In genomic region chr16:69741951-69742904, GRCh38 we compare ENCODE assay signal across 11 cellular contexts. TPM values are rescaled to one million over a fixed set of nuclear protein-coding genes. Genes with fewer than 3 reads are reported as not detected.
DNase-seq lines count a peak whose midpoint lies in the region; ATAC-seq, FAIRE-seq and TF ChIP-seq lines count a peak whose summit lies in the region.
"Had no signal": no experiment of that assay in that cellular context is flagged by ENCODE, and none has a peak within 500 bp of the region (broad histone marks: within the 10 kb centered on the region; RNA-seq: fewer than 3 reads in every experiment).

No MANE protein-coding gene starts in this region.

- no peak overlapping the region for H3K9ac ChIP-seq in PC-3 (ENCODE audit: low read length)
- H3K9ac ChIP-seq in mesenchymal stem cell (ENCODE audit: low read length) = peak overlapping the region; percentile 33
- H3K9ac ChIP-seq: BLaER1 treated with 17β-estradiol and CSF1 and Interleukin-3, amounts not matched to agents 10 nM and 100 nM had no signal

- H4K8ac ChIP-seq in mesenchymal stem cell (ENCODE audit: low read length) = peak overlapping the region; percentile 41

- POLR2A ChIA-PET in A549 (lab: Yijun Ruan, JAX) = interaction anchor here (0.6 to 2.4 kb wide), 4 partner anchors 12 to 36 kb away, joined by 3 to 11 read pairs (median 6); partner anchors contain the start of genes NOB1 and NQO1
- POLR2A ChIA-PET in PC-3 (lab: Charles Lee; ENCODE audit: unreplicated experiment) = no interaction called here
- POLR2A ChIA-PET in naive thymus-derived CD8-positive, alpha-beta T cell (lab: Charles Lee) = no interaction called here
- POLR2A ChIA-PET in activated CD4-positive, alpha-beta T cell treated with anti-CD3 and anti-CD28 coated beads for 36 hours (lab: Charles Lee) = no interaction called here

- no peak overlapping the region for H2BK12ac ChIP-seq in mesenchymal stem cell (ENCODE audit: low read length in 2 of 2)

- FAIRE-seq in A549 (lab: Jason Lieb, UNC) = no peak

- H3K27ac ChIP-seq in A549 (peak overlapping the region; percentile 67 to 70), PC-3 (ENCODE audit: low read length) (peak overlapping the region; percentile 46), esophagus squamous epithelium (peak overlapping the region in 3 of 4 donors; percentile 23 to 50 (median 45)), mesenchymal stem cell (ENCODE audit: low read length, poor library complexity, severe bottlenecking) (peak overlapping the region; percentile 58)

- H2AK5ac ChIP-seq in mesenchymal stem cell (ENCODE audit: low read length, severe bottlenecking) = no peak overlapping the region

- no peak overlapping the region for H3K4ac ChIP-seq in mesenchymal stem cell (ENCODE audit: low read depth in 1 of 2, low read length in 2 of 2)

- H3K9me2 ChIP-seq in PC-3 (replicated peaks; ENCODE audit: low read length) = no peaks in the 10 kb centered on the region

- H4K91ac ChIP-seq in mesenchymal stem cell (ENCODE audit: low read length) = no peak overlapping the region

- H3K27me3 ChIP-seq in PC-3 (ENCODE audit: low read length) (no peaks in the 10 kb centered on the region), esophagus squamous epithelium (no peaks in the 10 kb centered on the region), mesenchymal stem cell (ENCODE audit: control insufficient read depth in 1 of 2, insufficient read depth in 1 of 2, low read length in 2 of 2) (no peaks in the 10 kb centered on the region)
- H3K27me3 ChIP-seq: BLaER1 treated with 17β-estradiol and CSF1 and Interleukin-3, amounts not matched to agents 10 nM and 100 nM had no signal

- DNase-seq in A549 (ENCODE audit: low read depth in 1 of 2, low spot score in 1 of 2) = peak in 1 of 2 experiments; percentile 59
- DNase-seq in PC-3 = peak; percentile 37
- no peak for DNase-seq in esophagus squamous epithelium (lab: John Stamatoyannopoulos, UW)
- DNase-seq in mesenchymal stem cell = peak; percentile 38
- DNase-seq in epidermal melanocyte (ENCODE audit: insufficient read length, low spot score) = no peak
- no peak for DNase-seq in naive thymus-derived CD8-positive, alpha-beta T cell
- DNase-seq in HUDEP-2 (lab: John Stamatoyannopoulos, UW; ENCODE audit: unreplicated experiment in 76 of 76) = no peak
- no peak for DNase-seq in activated CD4-positive, alpha-beta T cell treated with anti-CD3 and anti-CD28 coated beads for 36 hours
- DNase-seq: effector CD8-positive, alpha-beta T cell; naive thymus-derived CD4-positive, alpha-beta T cell had no signal

- H3K36me3 ChIP-seq in PC-3 (ENCODE audit: low read depth, low read length) (peaks cover 43% of the 10 kb centered on the region), esophagus squamous epithelium (peaks cover 28 to 77% (median 33%) of the 10 kb centered on the region in 3 donors), mesenchymal stem cell (ENCODE audit: control insufficient read depth in 1 of 2, insufficient read depth in 2 of 2, low read depth in 1 of 2, low read length in 2 of 2) (peaks cover 61 to 73% of the 10 kb centered on the region in 2 experiments)

- ATAC-seq in A549 (peak in 1 of 2 experiments; percentile 42; a peak in 3 of 6 replicates), PC-3 (peak; percentile 64)
- ATAC-seq in naive thymus-derived CD8-positive, alpha-beta T cell = no peak
- ATAC-seq in activated CD4-positive, alpha-beta T cell treated with anti-CD3 and anti-CD28 coated beads for 36 hours = no peak
- ATAC-seq: naive thymus-derived CD4-positive, alpha-beta T cell had no signal

- no peak overlapping the region for H2BK120ac ChIP-seq in mesenchymal stem cell (ENCODE audit: low read depth, low read length)

- no peak overlapping the region for H2BK5ac ChIP-seq in mesenchymal stem cell (ENCODE audit: low read depth, low read length, poor library complexity, severe bottlenecking)

- H3K4me2 ChIP-seq in A549 (peak overlapping the region; percentile 66), PC-3 (ENCODE audit: low read length) (peak overlapping the region; percentile 15; the same call in 1 of the 2 replicates), mesenchymal stem cell (ENCODE audit: low read length, poor library complexity, severe bottlenecking) (peak overlapping the region; percentile 33)
- H3K4me2 ChIP-seq: BLaER1 treated with 17β-estradiol and CSF1 and Interleukin-3, amounts not matched to agents 10 nM and 100 nM had no signal

- no peaks in the 10 kb centered on the region for H3K27me3 Mint-ChIP-seq in naive thymus-derived CD8-positive, alpha-beta T cell
- H3K27me3 Mint-ChIP-seq in activated CD4-positive, alpha-beta T cell treated with anti-CD3 and anti-CD28 coated beads for 36 hours = no peaks in the 10 kb centered on the region
- H3K27me3 Mint-ChIP-seq: naive thymus-derived CD4-positive, alpha-beta T cell had no signal

- peak overlapping the region; percentile 14; the same call in 1 of the 3 replicates for H3K4me3 ChIP-seq in A549
- no peak overlapping the region for H3K4me3 ChIP-seq in PC-3 (ENCODE audit: low read length)
- H3K4me3 ChIP-seq in esophagus squamous epithelium = peak overlapping the region in 1 of 4 donors; percentile 23
- no peak overlapping the region for H3K4me3 ChIP-seq in mesenchymal stem cell (ENCODE audit: insufficient read depth in 1 of 2, low read depth in 1 of 2, low read length in 2 of 2)
- H3K4me3 ChIP-seq: BLaER1 treated with 17β-estradiol and CSF1 and Interleukin-3, amounts not matched to agents 10 nM and 100 nM had no signal

- no peaks in the 10 kb centered on the region for H3F3A ChIP-seq in PC-3 (ENCODE audit: low read length, unreplicated experiment)

- no peak for TF ChIP-seq EP300 in A549 (IDR thresholded peaks at IDR 0.05)

- TF ChIP-seq RAD21 in A549 (conservative IDR thresholded peaks at IDR 0.05 in 1 of 2, IDR thresholded peaks at IDR 0.05 in 1 of 2) = no peak

- H3K18ac ChIP-seq in mesenchymal stem cell (ENCODE audit: low read depth in 1 of 2, low read length in 2 of 2) = no peak overlapping the region

- H3K4me1 Mint-ChIP-seq in naive thymus-derived CD8-positive, alpha-beta T cell = peaks cover 0 to 6% (median 3%) of the 10 kb centered on the region in 4 donors
- H3K4me1 Mint-ChIP-seq in activated CD4-positive, alpha-beta T cell treated with anti-CD3 and anti-CD28 coated beads for 36 hours = peaks cover under 1% of the 10 kb centered on the region

- peak overlapping the region in 1 of 10 donors; percentile 73 for H3K27ac Mint-ChIP-seq in naive thymus-derived CD8-positive, alpha-beta T cell
- H3K27ac Mint-ChIP-seq in activated CD4-positive, alpha-beta T cell treated with anti-CD3 and anti-CD28 coated beads for 36 hours = no peak overlapping the region
- H3K27ac Mint-ChIP-seq: naive thymus-derived CD4-positive, alpha-beta T cell had no signal

- H2BK15ac ChIP-seq in mesenchymal stem cell (ENCODE audit: low read depth, poor library complexity, severe bottlenecking) = no peak overlapping the region

- CTCF ChIA-PET in A549 (lab: Yijun Ruan, JAX) = interaction anchor here (0.6 to 8.5 kb wide), 5 partner anchors 11 to 1087 kb away, joined by 5 to 68 read pairs (median 7); partner anchors contain the start of gene NOB1
- CTCF ChIA-PET in PC-3 (lab: Charles Lee) = no interaction called here
- CTCF ChIA-PET in activated CD4-positive, alpha-beta T cell treated with anti-CD3 and anti-CD28 coated beads for 36 hours (lab: Charles Lee) = interaction anchor here (0.6 to 1.7 kb wide), 3 partner anchors 11 to 47 kb away, joined by 3 to 6 read pairs (median 3); partner anchors contain the start of gene NOB1

- no peaks in the 10 kb centered on the region for H3K9me3 Mint-ChIP-seq in naive thymus-derived CD8-positive, alpha-beta T cell
- H3K9me3 Mint-ChIP-seq in activated CD4-positive, alpha-beta T cell treated with anti-CD3 and anti-CD28 coated beads for 36 hours (ENCODE audit: low read depth) = no peaks in the 10 kb centered on the region
- H3K9me3 Mint-ChIP-seq: naive thymus-derived CD4-positive, alpha-beta T cell had no signal

- H3K14ac ChIP-seq in mesenchymal stem cell (ENCODE audit: low read length in 2 of 2) = no peak overlapping the region

- H3K79me1 ChIP-seq in mesenchymal stem cell (replicated peaks; ENCODE audit: low read length, poor library complexity, severe bottlenecking) = peaks cover 11% of the 10 kb centered on the region

- H3K4me1 ChIP-seq in A549 (peaks cover 29% of the 10 kb centered on the region), PC-3 (ENCODE audit: insufficient read depth, low read length) (peaks cover 6% of the 10 kb centered on the region; the same call in 1 of the 2 replicates), esophagus squamous epithelium (peaks cover 8 to 30% (median 14%) of the 10 kb centered on the region in 3 donors), mesenchymal stem cell (ENCODE audit: control insufficient read depth, insufficient read depth, low read depth, low read length) (peaks cover 9% of the 10 kb centered on the region)

- 0 out of 2 replicates have a peak, but pooled peaks cover 3% of the 10 kb centered on the region for H4K20me1 ChIP-seq in PC-3 (ENCODE audit: low read length)

- H3K4me3 Mint-ChIP-seq in naive thymus-derived CD8-positive, alpha-beta T cell = no peak overlapping the region
- H3K4me3 Mint-ChIP-seq in activated CD4-positive, alpha-beta T cell treated with anti-CD3 and anti-CD28 coated beads for 36 hours = no peak overlapping the region
- H3K4me3 Mint-ChIP-seq: naive thymus-derived CD4-positive, alpha-beta T cell had no signal

- no peak for TF ChIP-seq POLR2A in A549 (IDR thresholded peaks at IDR 0.05; ENCODE audit: low read length)
- TF ChIP-seq POLR2A in esophagus squamous epithelium (IDR thresholded peaks at IDR 0.05) = no peak

- H3K36me3 Mint-ChIP-seq in naive thymus-derived CD8-positive, alpha-beta T cell = peaks cover 4 to 75% (median 11%) of the 10 kb centered on the region in 3 donors
- peaks cover 52% of the 10 kb centered on the region for H3K36me3 Mint-ChIP-seq in activated CD4-positive, alpha-beta T cell treated with anti-CD3 and anti-CD28 coated beads for 36 hours (ENCODE audit: low read depth)

- 72% methylated on average over 38 of the region's 41 CpGs for WGBS in A549 (ENCODE audit: missing lambda C conversion rate)
- WGBS in esophagus squamous epithelium, 2 donors = 50 to 65% methylated on average over 27 to 33 of the region's 41 CpGs
- WGBS in mesenchymal stem cell = 95% methylated on average over 39 of the region's 41 CpGs

- H2AFZ ChIP-seq in PC-3 (ENCODE audit: low read length) (no peak overlapping the region), mesenchymal stem cell (ENCODE audit: low read depth, low read length) (no peak overlapping the region)

- no peaks in the 10 kb centered on the region for H3K9me3 ChIP-seq in A549
- no peaks in the 10 kb centered on the region for H3K9me3 ChIP-seq in PC-3 (ENCODE audit: low read length)
- no peaks in the 10 kb centered on the region for H3K9me3 ChIP-seq in esophagus squamous epithelium
- H3K9me3 ChIP-seq in mesenchymal stem cell (ENCODE audit: control insufficient read depth, low read length) = no peaks in the 10 kb centered on the region
- H3K9me3 ChIP-seq: BLaER1 treated with 17β-estradiol and CSF1 and Interleukin-3, amounts not matched to agents 10 nM and 100 nM had no signal

- no peak overlapping the region for H3K23ac ChIP-seq in mesenchymal stem cell (ENCODE audit: low read length in 2 of 2)

- TSS peak; percentile 47 for BruUV-seq in PC-3 (replicated peaks; lab: Mats Ljungman, UMichigan)

- TF ChIP-seq CTCF in A549 (IDR thresholded peaks at IDR 0.05) = no peak
- TF ChIP-seq CTCF in PC-3 (conservative IDR thresholded peaks at IDR 0.05; ENCODE audit: low read depth, low read length) = no peak
- TF ChIP-seq CTCF in esophagus squamous epithelium (IDR thresholded peaks at IDR 0.05) = no peak

- intact Hi-C loops in PC-3 (cut with micrococcal nuclease) (no loop called here), esophagus squamous epithelium (cut with DNase I) (no loop called here)
- intact Hi-C loops in activated CD4-positive, alpha-beta T cell treated with anti-CD3 and anti-CD28 coated beads for 36 hours (cut with DNase I, micrococcal nuclease) = no loop called here

- H3K79me2 ChIP-seq in PC-3 (ENCODE audit: low read length) = 0 out of 2 replicates have a peak, but pooled peaks cover 14% of the 10 kb centered on the region

RNA-seq across cellular contexts. Expression of gene NOB1, which starts 12.5 kb away (rescaled TPM):
- polyA plus RNA-seq in A549 (2011; rRNA removed) (120 and 134 TPM in 2 replicates), A549 (2017; fragmentation: RNase III; extraction: RNeasy Plus Mini Kit Qiagen cat#74134 plus additional on column Dnase treatment) (111 to 123 TPM (median 116 TPM) in 3 replicates)
- 164 and 165 TPM in 2 replicates for polyA plus RNA-seq in A549 (2012; cell fraction: cytosol; rRNA removed)
- polyA plus RNA-seq in A549 (2012; cell fraction: nucleus; rRNA removed) = 135 and 142 TPM in 2 replicates
- polyA minus RNA-seq in A549 (2011; rRNA and poly(A)+ RNA removed) = 93.6 and 122 TPM in 2 replicates
- total RNA-seq in PC-3 (2014; rRNA removed) (31.9 and 45.1 TPM in 2 replicates), esophagus squamous epithelium (10 to 100 TPM; 34.4 to 55.1 (median 45.2) TPM)
- 42.8 TPM for polyA plus RNA-seq in mesenchymal stem cell (2013, experiment 1 of 2)
- 41.7 TPM for polyA plus RNA-seq in mesenchymal stem cell (2013, experiment 2 of 2)
- total RNA-seq in naive thymus-derived CD8-positive, alpha-beta T cell = 10 to 100 TPM; 59.7 to 61.5 TPM
- 10 to 100 TPM; 35.1 to 60.3 (median 48.6) TPM for polyA plus RNA-seq in naive thymus-derived CD8-positive, alpha-beta T cell
- 100 to 1,000 TPM; 109 to 112 TPM for total RNA-seq in activated CD4-positive, alpha-beta T cell treated with anti-CD3 and anti-CD28 coated beads for 36 hours

RNA-seq across cellular contexts. Expression of gene NQO1, which starts 15.9 kb away (rescaled TPM):
- polyA plus RNA-seq in A549 (2011; rRNA removed) = 1,834 and 2,226 TPM in 2 replicates
- polyA plus RNA-seq in A549 (2012; cell fraction: cytosol; rRNA removed) = 1,879 and 2,170 TPM in 2 replicates
- polyA plus RNA-seq in A549 (2012; cell fraction: nucleus; rRNA removed) = 1,128 and 1,581 TPM in 2 replicates
- polyA plus RNA-seq in A549 (2017; fragmentation: RNase III; extraction: RNeasy Plus Mini Kit Qiagen cat#74134 plus additional on column Dnase treatment) = 2,775 to 2,908 TPM (median 2,777 TPM) in 3 replicates
- polyA minus RNA-seq in A549 (2011; rRNA and poly(A)+ RNA removed) = 822 and 1,005 TPM in 2 replicates
- total RNA-seq in PC-3 (2014; rRNA removed) = 193 and 251 TPM in 2 replicates
- total RNA-seq in esophagus squamous epithelium = 100 to 1,000 TPM; 152 to 442 (median 247) TPM
- polyA plus RNA-seq in mesenchymal stem cell (2013, experiment 1 of 2) = 422 TPM
- polyA plus RNA-seq in mesenchymal stem cell (2013, experiment 2 of 2) = 441 TPM
- 1 to 10 TPM; 3.4 to 3.7 TPM for total RNA-seq in naive thymus-derived CD8-positive, alpha-beta T cell
- polyA plus RNA-seq in naive thymus-derived CD8-positive, alpha-beta T cell = 1 to 10 TPM; 2.5 to 4.1 (median 3.0) TPM
- 10 to 100 TPM in 1 of 2 experiments, 1 to 10 TPM in 1; 9.9 to 11.4 TPM for total RNA-seq in activated CD4-positive, alpha-beta T cell treated with anti-CD3 and anti-CD28 coated beads for 36 hours

RNA-seq across cellular contexts. Expression of gene WWP2, which starts 19.9 kb away (rescaled TPM):
- polyA plus RNA-seq in A549 (2011; rRNA removed) (15.5 and 16.1 TPM in 2 replicates), A549 (2017; fragmentation: RNase III; extraction: RNeasy Plus Mini Kit Qiagen cat#74134 plus additional on column Dnase treatment) (16.2 to 17.6 TPM (median 16.9 TPM) in 3 replicates)
- 12.5 and 15.3 TPM in 2 replicates for polyA plus RNA-seq in A549 (2012; cell fraction: cytosol; rRNA removed)
- polyA plus RNA-seq in A549 (2012; cell fraction: nucleus; rRNA removed) = 35.6 and 38.2 TPM in 2 replicates
- 18.9 and 27.5 TPM in 2 replicates for polyA minus RNA-seq in A549 (2011; rRNA and poly(A)+ RNA removed)
- total RNA-seq in PC-3 (2014; rRNA removed) (15.8 and 17.1 TPM in 2 replicates), esophagus squamous epithelium (10 to 100 TPM; 23.4 to 32.8 (median 29.6) TPM)
- polyA plus RNA-seq in mesenchymal stem cell (2013, experiment 1 of 2) = 16.7 TPM
- polyA plus RNA-seq in mesenchymal stem cell (2013, experiment 2 of 2) = 16.9 TPM
- total RNA-seq in naive thymus-derived CD8-positive, alpha-beta T cell = 10 to 100 TPM; 56.1 to 63.3 TPM
- polyA plus RNA-seq in naive thymus-derived CD8-positive, alpha-beta T cell = 10 to 100 TPM; 27.0 to 39.5 (median 31.3) TPM
- total RNA-seq in activated CD4-positive, alpha-beta T cell treated with anti-CD3 and anti-CD28 coated beads for 36 hours = 10 to 100 TPM; 43.3 to 44.6 TPM

Comparison
In these comparisons a context has a peak if more than half of its experiments do, and no peak if none do; other contexts are left out.
1. DNase-seq: peak in PC-3 (single experiment) and mesenchymal stem cell (single experiment); none in esophagus squamous epithelium (single experiment), epidermal melanocyte (single experiment), naive thymus-derived CD8-positive, alpha-beta T cell (0 of 10), HUDEP-2 (0 of 76) and activated CD4-positive, alpha-beta T cell treated with anti-CD3 and anti-CD28 coated beads for 36 hours (single experiment).
2. H3K4me2 ChIP-seq: peak in every context shown above with its lines; median percentile 66 in A549; 33 in mesenchymal stem cell; 15 in PC-3.
3. RNA of gene NQO1, which starts 15.9 kb away (total RNA-seq): 152 to 442 TPM in esophagus squamous epithelium and 193 to 251 TPM in PC-3; 9.9 to 11.4 TPM in activated CD4-positive, alpha-beta T cell treated with anti-CD3 and anti-CD28 coated beads for 36 hours and 3.4 to 3.7 TPM in naive thymus-derived CD8-positive, alpha-beta T cell; every median in the first group is over 10 times any median in the second.
4. Peak in every context shown above with its lines, with median percentiles within 50 percentile points of each other: H3K27ac ChIP-seq.